ENCODE assay signal across 1 cellular context in genomic region chr15:85356276-85356675, GRCh38.
TF ChIP-seq lines count a peak whose summit lies in the region.

No MANE protein-coding gene starts in this region.

TF ChIP-seq in A549, 52 proteins besides CTCF, POLR2A, EP300 and RAD21 (continued from another document):
- no peak for TF ChIP-seq ZC3H11A (IDR thresholded peaks at IDR 0.05)
- TF ChIP-seq NPAS2 (CRISPR knock-in tag; IDR thresholded peaks at IDR 0.05; ENCODE audit: borderline replicate concordance), result no peak
- TF ChIP-seq, protein P1, sequence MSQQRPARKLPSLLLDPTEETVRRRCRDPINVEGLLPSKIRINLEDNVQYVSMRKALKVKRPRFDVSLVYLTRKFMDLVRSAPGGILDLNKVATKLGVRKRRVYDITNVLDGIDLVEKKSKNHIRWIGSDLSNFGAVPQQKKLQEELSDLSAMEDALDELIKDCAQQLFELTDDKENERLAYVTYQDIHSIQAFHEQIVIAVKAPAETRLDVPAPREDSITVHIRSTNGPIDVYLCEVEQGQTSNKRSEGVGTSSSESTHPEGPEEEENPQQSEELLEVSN (IDR thresholded peaks at IDR 0.05; ENCODE audit: borderline replicate concordance, low read depth), result no peak
- TF ChIP-seq HEYL (CRISPR knock-in tag; IDR thresholded peaks at IDR 0.05), result no peak
- TF ChIP-seq MAX (IDR thresholded peaks at IDR 0.05), result no peak
- no peak for TF ChIP-seq EHF (CRISPR knock-in tag; IDR thresholded peaks at IDR 0.05)
- no peak for TF ChIP-seq FOXS1 (CRISPR knock-in tag; IDR thresholded peaks at IDR 0.05)
- no peak for TF ChIP-seq JUNB (IDR thresholded peaks at IDR 0.05)
